ENCODE assay signal across 9 cellular contexts in genomic region chr1:66984491-66984890, GRCh38. TPM values are rescaled to one million over a fixed set of nuclear protein-coding genes. Genes with fewer than 3 reads are reported as not detected.
DNase-seq lines count a peak whose midpoint lies in the region; ATAC-seq and TF ChIP-seq lines count a peak whose summit lies in the region.
"Had no signal": no experiment of that assay in that cellular context is flagged by ENCODE, and none has a peak within 500 bp of the region (broad histone marks: within the 10 kb centered on the region; RNA-seq: fewer than 3 reads in every experiment).

No MANE protein-coding gene starts in this region.

- TF ChIP-seq CTCF in CD14-positive monocyte (IDR thresholded peaks at IDR 0.05): no peak

- CTCF ChIA-PET in CD4-positive, alpha-beta memory T cell (lab: Charles Lee; ENCODE audit: partially characterized antibody): interaction anchor here (1.4 kb wide), 2 partner anchors 13 to 48 kb away, joined by 3 read pairs; no protein-coding TSS in a partner anchor

- peaks cover 8% of the 10 kb centered on the region for H3K4me1 Mint-ChIP-seq in CD14-positive monocyte
- peaks cover 17 to 23% (median 20%) of the 10 kb centered on the region in 4 donors for H3K4me1 Mint-ChIP-seq in CD4-positive, alpha-beta memory T cell
- H3K4me1 Mint-ChIP-seq: nephron progenitor cell had no signal

- peaks cover 0 to 2% (median 0%) of the 10 kb centered on the region in 7 donors for H3K9me3 Mint-ChIP-seq in CD14-positive monocyte
- H3K9me3 Mint-ChIP-seq in CD4-positive, alpha-beta memory T cell: no peaks in the 10 kb centered on the region
- H3K9me3 Mint-ChIP-seq: nephron progenitor cell had no signal

- POLR2A ChIA-PET in CD4-positive, alpha-beta memory T cell (lab: Charles Lee; ENCODE audit: partially characterized antibody): no interaction called here

- peaks cover 45% of the 10 kb centered on the region for H3K36me3 ChIP-seq in CD4-positive, alpha-beta memory T cell (ENCODE audit: insufficient read depth, low read length)

- H3K4me3 ChIP-seq in CD4-positive, alpha-beta memory T cell (ENCODE audit: low read length in 2 of 2): no peak overlapping the region

- H3K36me3 Mint-ChIP-seq in CD14-positive monocyte: peaks cover 50 to 85% of the 10 kb centered on the region in 2 donors
- peaks cover 26 to 57% of the 10 kb centered on the region in 2 donors for H3K36me3 Mint-ChIP-seq in CD4-positive, alpha-beta memory T cell

- ATAC-seq in GM18873 (IDR thresholded peaks at IDR 0.05; ENCODE audit: low FRiP score, unreplicated experiment): peak; percentile 94
- peak; percentile 83 for ATAC-seq in GM21737 (IDR thresholded peaks at IDR 0.05; ENCODE audit: unreplicated experiment)
- peak; percentile 87 for ATAC-seq in HG03460 (IDR thresholded peaks at IDR 0.05; ENCODE audit: unreplicated experiment)

- H3K27me3 Mint-ChIP-seq in CD14-positive monocyte (ENCODE audit: low read depth in 3 of 3): no peaks in the 10 kb centered on the region
- H3K27me3 Mint-ChIP-seq in CD4-positive, alpha-beta memory T cell: no peaks in the 10 kb centered on the region

- DNase-seq in renal cortical epithelial cell (ENCODE audit: low read depth) (peak; percentile 44), CD14-positive monocyte (ENCODE audit: low spot score) (no peak), COR-L47 (lab: John Stamatoyannopoulos, UW) (no peak)
- DNase-seq in CD4-positive, alpha-beta memory T cell: no peak
- DNase-seq: MM.1S, nephron progenitor cell had no signal

- intact Hi-C loops in CD14-positive monocyte (cut with micrococcal nuclease): no loop called here
- intact Hi-C loops in CD4-positive, alpha-beta memory T cell (cut with micrococcal nuclease): loop anchor here (5.0 kb wide), 2 partner anchors 217 to 518 kb away; no protein-coding TSS in a partner anchor

- H3K27me3 ChIP-seq in CD4-positive, alpha-beta memory T cell (ENCODE audit: insufficient read depth, low read length): no peaks in the 10 kb centered on the region

- H3K4me1 ChIP-seq in CD4-positive, alpha-beta memory T cell (ENCODE audit: insufficient read depth, low read length): peaks cover 25% of the 10 kb centered on the region

- H3K27ac Mint-ChIP-seq in CD14-positive monocyte: no peak overlapping the region
- peak overlapping the region in 3 of 7 donors; percentile 23 to 74 (median 49) for H3K27ac Mint-ChIP-seq in CD4-positive, alpha-beta memory T cell
- H3K27ac Mint-ChIP-seq: nephron progenitor cell had no signal

- no peak overlapping the region for H3K27ac ChIP-seq in CD4-positive, alpha-beta memory T cell (ENCODE audit: low read depth, low read length)

- H3K9me3 ChIP-seq in CD4-positive, alpha-beta memory T cell (ENCODE audit: control insufficient read depth in 1 of 2, low read length in 2 of 2): no peaks in the 10 kb centered on the region

- no peak overlapping the region for H3K4me3 Mint-ChIP-seq in CD14-positive monocyte
- no peak overlapping the region for H3K4me3 Mint-ChIP-seq in CD4-positive, alpha-beta memory T cell
- H3K4me3 Mint-ChIP-seq: nephron progenitor cell had no signal

RNA-seq across cellular contexts. Expression of gene MIER1, which starts 59.7 kb away (rescaled TPM):
- 39.9 and 49.7 TPM in 2 replicates for total RNA-seq in renal cortical epithelial cell
- 10 to 100 TPM; 21.9 to 28.0 TPM for polyA plus RNA-seq in CD14-positive monocyte
- total RNA-seq in CD4-positive, alpha-beta memory T cell: 10 to 100 TPM; 77.0 to 81.3 TPM
- polyA plus RNA-seq in CD4-positive, alpha-beta memory T cell: 10 to 100 TPM; 25.5 to 41.3 TPM

RNA-seq across cellular contexts. Expression of gene DNAI4, which starts 59.8 kb away (rescaled TPM):
- total RNA-seq in renal cortical epithelial cell: 14.1 and 42.3 TPM in 2 replicates
- polyA plus RNA-seq in CD14-positive monocyte: not detected
- 10 to 100 TPM in 1 of 2 experiments, 1 to 10 TPM in 1; 7.9 to 11.4 TPM for total RNA-seq in CD4-positive, alpha-beta memory T cell
- polyA plus RNA-seq in CD4-positive, alpha-beta memory T cell: 1 to 10 TPM; 1.3 to 2.1 TPM
